Comparison of ENCODE assay signal across 16 cellular contexts in the genomic region with DNA sequence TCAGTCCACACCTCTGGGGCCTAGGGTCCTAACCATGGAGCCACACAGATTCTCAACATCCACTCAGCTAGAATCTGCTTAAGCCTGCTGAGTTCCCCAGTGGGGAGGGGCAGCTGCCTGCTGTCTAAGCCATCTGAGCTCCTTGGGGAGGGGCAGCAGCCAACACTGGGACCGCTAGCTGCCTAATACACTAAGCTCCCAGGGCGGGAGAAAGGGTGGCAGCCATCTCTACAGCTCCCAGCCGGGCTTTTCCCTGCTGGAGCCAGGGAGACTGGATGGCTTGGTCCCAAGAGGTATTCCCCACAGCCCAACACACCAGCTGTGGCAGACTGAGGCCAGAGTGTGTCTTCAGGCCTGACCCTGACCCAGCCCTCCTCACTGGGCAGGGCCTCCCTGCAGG.
DNase-seq lines count a peak whose midpoint lies in the region; TF ChIP-seq lines count a peak whose summit lies in the region.
"Had no signal": no experiment of that assay in that cellular context is flagged by ENCODE, and none has a peak within 500 bp of the region (broad histone marks: within the 10 kb centered on the region; RNA-seq: fewer than 3 reads in every experiment).

No MANE protein-coding gene starts in this region.

- H3K9me3 ChIP-seq in WERI-Rb-1 (ENCODE audit: severe bottlenecking) (peaks cover 2% of the 10 kb centered on the region), SJCRH30 (replicated peaks) (no peaks in the 10 kb centered on the region)
- H3K9me3 ChIP-seq: Caco-2 had no signal

- H3K4me1 ChIP-seq in SJCRH30: no peaks in the 10 kb centered on the region
- H3K4me1 ChIP-seq: Caco-2 had no signal

- H3K36me3 ChIP-seq in WERI-Rb-1 (no peaks in the 10 kb centered on the region), SJCRH30 (no peaks in the 10 kb centered on the region)

- H3K4me3 ChIP-seq in WERI-Rb-1 (ENCODE audit: low read depth, low read length) (no peak overlapping the region), SJCRH30 (no peak overlapping the region)
- H3K4me3 ChIP-seq: GM12878, GM23338 had no signal

- H3K27me3 ChIP-seq in WERI-Rb-1 (ENCODE audit: insufficient read depth, low read depth, severe bottlenecking): peaks cover 70% of the 10 kb centered on the region
- no peaks in the 10 kb centered on the region for H3K27me3 ChIP-seq in SJCRH30

- H3K27ac ChIP-seq in WERI-Rb-1: no peak overlapping the region
- H3K27ac ChIP-seq in SJCRH30: no peak overlapping the region

- no peak for TF ChIP-seq CTCF in WERI-Rb-1 (IDR thresholded peaks at IDR 0.05; ENCODE audit: low read depth, low read length)

- peak; percentile 64 for DNase-seq in D341Med (ENCODE audit: low spot score)
- DNase-seq in WERI-Rb-1: peak; percentile 50
- DNase-seq in mesenteric fat pad (ENCODE audit: low spot score): peak; percentile 55
- DNase-seq in stimulated activated naive CD4-positive, alpha-beta T cell treated with Interleukin-2 at 50 U/mL for 16 hours (lab: John Stamatoyannopoulos, UW): no peak
- DNase-seq in SJCRH30: no peak
- no peak for DNase-seq in superior temporal gyrus (ENCODE audit: extremely low spot score)
- DNase-seq: C1 segment of cervical spinal cord; Caco-2; CD4-positive, alpha-beta memory T cell; DMS 273 treated with DMSO at 0.1 percent for 48 hours; DMS79; EL; GDM1; H9 had no signal

Comparison
In these comparisons a context has a peak if more than half of its experiments do, and no peak if none do; other contexts are left out.
1. DNase-seq: peak in D341Med (single experiment), WERI-Rb-1 (single experiment) and mesenteric fat pad (single experiment); none in stimulated activated naive CD4-positive, alpha-beta T cell treated with Interleukin-2 at 50 U/mL for 16 hours (single experiment), SJCRH30 (0 of 2) and superior temporal gyrus (single experiment).